In the genomic region with DNA sequence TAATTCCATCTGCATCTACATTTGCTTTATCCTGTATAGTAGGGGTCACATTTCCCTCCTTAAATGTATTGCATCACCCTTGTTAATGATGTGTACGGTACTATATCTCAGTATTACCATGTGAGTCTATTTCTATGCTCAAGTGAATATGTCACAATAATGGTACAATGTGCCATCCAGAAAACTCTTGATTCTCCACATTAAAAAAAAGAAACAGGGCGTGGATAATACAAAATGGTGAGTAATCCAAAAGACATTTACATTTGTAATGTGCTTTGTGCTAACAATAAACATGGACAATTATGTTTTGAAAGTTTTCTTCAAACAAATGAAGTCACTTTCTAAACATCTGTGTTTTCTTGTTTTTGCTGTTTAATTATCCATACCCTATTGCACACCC, we compare ENCODE assay signal across 24 cellular contexts. TPM values are rescaled to one million over a fixed set of nuclear protein-coding genes. Genes with fewer than 3 reads are reported as not detected.
DNase-seq lines count a peak whose midpoint lies in the region; ATAC-seq, FAIRE-seq and TF ChIP-seq lines count a peak whose summit lies in the region.
"Had no signal": no experiment of that assay in that cellular context is flagged by ENCODE, and none has a peak within 500 bp of the region (broad histone marks: within the 10 kb centered on the region; RNA-seq: fewer than 3 reads in every experiment).

No MANE protein-coding gene starts in this region.

- no peaks in the 10 kb centered on the region for H4K20me1 ChIP-seq in K562 (replicated peaks; ENCODE audit: control insufficient read depth, insufficient read depth, low read length)
- H4K20me1 ChIP-seq: BLaER1 treated with 17β-estradiol and CSF1 and Interleukin-3, amounts not matched to agents 10 nM and 100 nM had no signal

- BruUV-seq in K562 (replicated peaks; lab: Mats Ljungman, UMichigan) = no TSS peak

- H3K9me1 ChIP-seq in K562 (ENCODE audit: control insufficient read depth, insufficient read depth, low read length) = no peaks in the 10 kb centered on the region

- no peak for TF ChIP-seq RAD21 in K562 (CRISPR knock-in tag; conservative IDR thresholded peaks at IDR 0.05 in 1 of 2, IDR thresholded peaks at IDR 0.05 in 1 of 2)

- in situ Hi-C loops in K562 (cut with MboI) = no loop called here

- H2AFZ ChIP-seq in K562 (ENCODE audit: low read depth, low read length) = no peak overlapping the region

- peak; percentile 40 for DNase-seq in AG20443 (ENCODE audit: low spot score)
- DNase-seq in HS-5 (ENCODE audit: low read depth) = peak; percentile 38
- DNase-seq in K562 (ENCODE audit: extremely low read depth in 1 of 4, low spot score in 3 of 4) = no peak
- DNase-seq in foreskin keratinocyte = peak; percentile 12 to 22
- no peak for DNase-seq in NOMO-1 treated with DMSO at 0.1 percent for 48 hours (lab: John Stamatoyannopoulos, UW; ENCODE audit: unreplicated experiment)
- DNase-seq: activated CD4-positive, alpha-beta T cell treated with anti-CD3 and anti-CD28 coated beads, Interleukin-2, amount 10 ng/mL, durations not matched to agents 24 days and 14 days; activated CD8-positive, alpha-beta memory T cell treated with anti-CD3 and anti-CD28 coated beads, Interleukin-2, amount 50 U/mL, for 48 hours; activated gamma-delta T cell treated with Interleukin-2 at 50 U/mL for 16 hours; aorta; colonic mucosa; DMS153; islet precursor cell; MG63; NCI-H187 treated with DMSO at 0.1 percent for 48 hours; SJCRH30; thyroid gland had no signal

- no peak overlapping the region for H3K4me2 ChIP-seq in K562 (ENCODE audit: insufficient read depth, low read length)
- H3K4me2 ChIP-seq: BLaER1 treated with 17β-estradiol and CSF1 and Interleukin-3, amounts not matched to agents 10 nM and 100 nM had no signal

- POLR2A ChIA-PET in K562 (lab: Yijun Ruan, JAX) = interaction anchor here (0.6 kb wide), 1 partner anchor 18 kb away, joined by 3 read pairs; no protein-coding TSS in a partner anchor

- H3K9ac ChIP-seq in K562 (ENCODE audit: insufficient read depth in 1 of 2, low read depth in 2 of 2, low read length in 2 of 2) = no peak overlapping the region
- H3K9ac ChIP-seq: BLaER1 treated with 17β-estradiol and CSF1 and Interleukin-3, amounts not matched to agents 10 nM and 100 nM had no signal

- no peak overlapping the region for H3K4me3 ChIP-seq in K562
- H3K4me3 ChIP-seq: BLaER1 treated with 17β-estradiol and CSF1 and Interleukin-3, amounts not matched to agents 10 nM and 100 nM; colonic mucosa; MG63; SJCRH30; thyroid gland had no signal

- 2% methylated on average over 2 of the region's 2 CpGs for WGBS in K562 (ENCODE audit: insufficient coverage, low coverage, missing lambda C conversion rate)

- no peaks in the 10 kb centered on the region for H3K79me2 ChIP-seq in K562 (ENCODE audit: control insufficient read depth, insufficient read depth, low read length)

- intact Hi-C loops in K562 (cut with micrococcal nuclease) = no loop called here

- H3K36me3 ChIP-seq in K562 (ENCODE audit: control insufficient read depth, insufficient read depth, low read length) = no peaks in the 10 kb centered on the region
- H3K36me3 ChIP-seq: BLaER1 treated with 17β-estradiol and CSF1 and Interleukin-3, amounts not matched to agents 10 nM and 100 nM; colonic mucosa; MG63; SJCRH30; thyroid gland had no signal

- no peak for TF ChIP-seq POLR2A in K562 (conservative IDR thresholded peaks at IDR 0.05)

- ATAC-seq in K562 = no peak
- peak; percentile 38 for ATAC-seq in foreskin keratinocyte
- no peak for ATAC-seq in HG03457 (IDR thresholded peaks at IDR 0.05; ENCODE audit: unreplicated experiment)
- no peak for ATAC-seq in GM21515 (IDR thresholded peaks at IDR 0.05; ENCODE audit: unreplicated experiment)
- ATAC-seq in GM21619 (IDR thresholded peaks at IDR 0.05; ENCODE audit: unreplicated experiment) = no peak
- ATAC-seq: natural killer cell treated with Interleukin-12 subunit alpha and Interleukin-12 subunit beta and Interleukin-15 and Interleukin-18, amount 100 ng/mL, for 72 hours; stimulated activated effector memory CD8-positive, alpha-beta T cell treated with anti-CD3 and anti-CD28 coated beads, Interleukin-12 subunit alpha, Interleukin-12 subunit beta, amount 100 ng/mL, for 72 hours had no signal

- H3K9me3 ChIP-seq in K562 (replicated peaks; ENCODE audit: control insufficient read depth, insufficient read depth, low read depth, low read length) = no peaks in the 10 kb centered on the region
- H3K9me3 ChIP-seq: BLaER1 treated with 17β-estradiol and CSF1 and Interleukin-3, amounts not matched to agents 10 nM and 100 nM; colonic mucosa; MG63; SJCRH30; thyroid gland had no signal

- CTCF ChIA-PET in K562 (lab: Yijun Ruan, JAX; ENCODE audit: low intra/inter-chr PET ratio) = no interaction called here

- H3K27me3 ChIP-seq in K562 (ENCODE audit: control insufficient read depth in 2 of 2, insufficient read depth in 2 of 2, low read length in 2 of 2) = no peaks in the 10 kb centered on the region
- H3K27me3 ChIP-seq in foreskin keratinocyte = no peaks in the 10 kb centered on the region
- H3K27me3 ChIP-seq: BLaER1 treated with 17β-estradiol and CSF1 and Interleukin-3, amounts not matched to agents 10 nM and 100 nM; colonic mucosa; MG63; SJCRH30; thyroid gland had no signal

- no peak overlapping the region for H3K27ac ChIP-seq in K562 (ENCODE audit: extremely low read depth, low read depth, low read length)
- H3K27ac ChIP-seq in foreskin keratinocyte = no peak overlapping the region
- H3K27ac ChIP-seq: BLaER1 treated with 17β-estradiol and CSF1 and Interleukin-3, amounts not matched to agents 10 nM and 100 nM; colonic mucosa; SJCRH30; thyroid gland had no signal

- FAIRE-seq in K562 (lab: Jason Lieb, UNC) = no peak
- FAIRE-seq: TTC549 had no signal

- TF ChIP-seq EP300 in K562 (IDR thresholded peaks at IDR 0.05; ENCODE audit: low read length) = no peak

- H3K4me1 ChIP-seq in K562 (replicated peaks in 1 of 2; ENCODE audit: control insufficient read depth in 2 of 2, insufficient read depth in 2 of 2, low read length in 2 of 2) = no peaks in the 10 kb centered on the region
- no peaks in the 10 kb centered on the region for H3K4me1 ChIP-seq in foreskin keratinocyte
- H3K4me1 ChIP-seq: BLaER1 treated with 17β-estradiol and CSF1 and Interleukin-3, amounts not matched to agents 10 nM and 100 nM; colonic mucosa; SJCRH30; thyroid gland had no signal

- no peak for TF ChIP-seq CTCF in K562 (IDR thresholded peaks at IDR 0.05 in 2 of 3, conservative IDR thresholded peaks at IDR 0.05 in 1 of 3; ENCODE audit: insufficient read depth in 2 of 3, low read depth in 1 of 3, low read length in 3 of 3)
- no peak for TF ChIP-seq CTCF in foreskin keratinocyte (conservative IDR thresholded peaks at IDR 0.05)

TF ChIP-seq in K562, 482 proteins besides CTCF, POLR2A, EP300 and RAD21:
- no peak for TF ChIP-seq CEBPG (CRISPR knock-in tag; IDR thresholded peaks at IDR 0.05)
- TF ChIP-seq CEBPG (tag; conservative IDR thresholded peaks at IDR 0.05 in 1 of 2, IDR thresholded peaks at IDR 0.05 in 1 of 2) = peak in 1 of 2 experiments; percentile 51; a peak in 1 of 4 replicates
- no peak for TF ChIP-seq KAT7 (CRISPR knock-in tag; IDR thresholded peaks at IDR 0.05; ENCODE audit: borderline replicate concordance)
- peak; percentile 33 for TF ChIP-seq CEBPB (tag; IDR thresholded peaks at IDR 0.05)
- TF ChIP-seq RBM22 (IDR thresholded peaks at IDR 0.05; ENCODE audit: low read depth, low read length, poor library complexity, severe bottlenecking) = no peak
- TF ChIP-seq, protein P1, sequence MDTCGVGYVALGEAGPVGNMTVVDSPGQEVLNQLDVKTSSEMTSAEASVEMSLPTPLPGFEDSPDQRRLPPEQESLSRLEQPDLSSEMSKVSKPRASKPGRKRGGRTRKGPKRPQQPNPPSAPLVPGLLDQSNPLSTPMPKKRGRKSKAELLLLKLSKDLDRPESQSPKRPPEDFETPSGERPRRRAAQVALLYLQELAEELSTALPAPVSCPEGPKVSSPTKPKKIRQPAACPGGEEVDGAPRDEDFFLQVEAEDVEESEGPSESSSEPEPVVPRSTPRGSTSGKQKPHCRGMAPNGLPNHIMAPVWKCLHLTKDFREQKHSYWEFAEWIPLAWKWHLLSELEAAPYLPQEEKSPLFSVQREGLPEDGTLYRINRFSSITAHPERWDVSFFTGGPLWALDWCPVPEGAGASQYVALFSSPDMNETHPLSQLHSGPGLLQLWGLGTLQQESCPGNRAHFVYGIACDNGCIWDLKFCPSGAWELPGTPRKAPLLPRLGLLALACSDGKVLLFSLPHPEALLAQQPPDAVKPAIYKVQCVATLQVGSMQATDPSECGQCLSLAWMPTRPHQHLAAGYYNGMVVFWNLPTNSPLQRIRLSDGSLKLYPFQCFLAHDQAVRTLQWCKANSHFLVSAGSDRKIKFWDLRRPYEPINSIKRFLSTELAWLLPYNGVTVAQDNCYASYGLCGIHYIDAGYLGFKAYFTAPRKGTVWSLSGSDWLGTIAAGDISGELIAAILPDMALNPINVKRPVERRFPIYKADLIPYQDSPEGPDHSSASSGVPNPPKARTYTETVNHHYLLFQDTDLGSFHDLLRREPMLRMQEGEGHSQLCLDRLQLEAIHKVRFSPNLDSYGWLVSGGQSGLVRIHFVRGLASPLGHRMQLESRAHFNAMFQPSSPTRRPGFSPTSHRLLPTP (IDR thresholded peaks at IDR 0.05; ENCODE audit: borderline replicate concordance, extremely low read depth, insufficient read length) = no peak

RNA-seq across cellular contexts. Expression of a gene that starts 56.6 kb away (rescaled TPM):
- total RNA-seq in K562 (2011; cell fraction: chromatin; rRNA removed; ENCODE audit: low replicate concordance) = 0.23 and 1.2 TPM in 2 replicates
- not detected in 2 replicates for total RNA-seq in K562 (2011; cell fraction: nucleolus; rRNA removed)
- 0.59 TPM in 1 of 2 replicates, not detected in the other for total RNA-seq in K562 (2011; cell fraction: nucleoplasm; rRNA removed)
- total RNA-seq in K562 (2014; rRNA removed) (0.12 and 0.86 TPM in 2 replicates), K562 (2014; rRNA removed; fragmentation: Illumina TruSeq; extraction: Trizol) (0.10 and 0.15 TPM in 2 replicates), K562 (2015; rRNA removed; fragmentation: Illumina TruSeq; extraction: Trizol) (0.11 and 0.23 TPM in 2 replicates), K562 (2021) (0.18 and 0.33 TPM in 2 replicates), foreskin keratinocyte (0.28 and 0.31 TPM in 2 replicates)
- polyA plus RNA-seq in K562 (2011; rRNA removed) (0.10 TPM in 1 of 2 replicates, not detected in the other), K562 (2014; fragmentation: Illumina TruSeq; extraction: Trizol) (0.15 and 0.25 TPM in 2 replicates), K562 (2014; fragmentation: Nextera tagmentation; extraction: Ambion mirVana) (not detected), K562 (2014; rRNA removed) (0.13 and 0.86 TPM in 2 replicates), foreskin keratinocyte (0.06 and 0.31 TPM in 2 replicates)
- polyA plus RNA-seq in K562 (2011; cell fraction: cytosol; rRNA removed) = 0.04 and 0.37 TPM in 2 replicates
- polyA plus RNA-seq in K562 (2011; cell fraction: nucleus; rRNA removed) = 0.27 TPM in 1 of 2 replicates, not detected in the other
- 0.35 and 0.37 TPM in 2 replicates for polyA plus RNA-seq in K562 (2012)
- polyA minus RNA-seq in K562 (2011; rRNA and poly(A)+ RNA removed) = not detected in 2 replicates
- not detected in 2 replicates for polyA minus RNA-seq in K562 (2011; cell fraction: cytosol; rRNA and poly(A)+ RNA removed)
- not detected in 2 replicates for polyA minus RNA-seq in K562 (2011; cell fraction: nucleus; rRNA and poly(A)+ RNA removed)
- total RNA-seq: natural killer cell treated with Interleukin-12 subunit alpha and Interleukin-12 subunit beta and Interleukin-15 and Interleukin-18, amount 100 ng/mL, for 72 hours; NCI-H460 had no signal

Comparison
In these comparisons a context has a peak if more than half of its experiments do, and no peak if none do; other contexts are left out.
1. DNase-seq: peak in AG20443 (single experiment), HS-5 (single experiment) and foreskin keratinocyte (2 of 2); none in K562 (0 of 4) and NOMO-1 treated with DMSO at 0.1 percent for 48 hours (single experiment).